20 cellular contexts compared by ENCODE assay signal in genomic region chr14:39109893-39110715, GRCh38. TPM values are rescaled to one million over a fixed set of nuclear protein-coding genes. Genes with fewer than 3 reads are reported as not detected.
DNase-seq lines count a peak whose midpoint lies in the region; ATAC-seq and TF ChIP-seq lines count a peak whose summit lies in the region.
"Had no signal": no experiment of that assay in that cellular context is flagged by ENCODE, and none has a peak within 500 bp of the region (broad histone marks: within the 10 kb centered on the region; RNA-seq: fewer than 3 reads in every experiment).

No MANE protein-coding gene starts in this region.

- POLR2A ChIA-PET in Caco-2 (lab: Charles Lee) = no interaction called here

- BruUV-seq in Caco-2 (replicated peaks; lab: Mats Ljungman, UMichigan) = no TSS peak

- peaks cover 6% of the 10 kb centered on the region for H3K4me1 Mint-ChIP-seq in Caco-2 (ENCODE audit: low read depth, unreplicated experiment)

- H3K36me3 ChIP-seq in SJSA1 (no peaks in the 10 kb centered on the region), mucosa of stomach (ENCODE audit: control insufficient read depth, insufficient read depth, low read length) (no peaks in the 10 kb centered on the region), Caco-2 (ENCODE audit: control insufficient read depth, insufficient read depth, low read length) (no peaks in the 10 kb centered on the region)

- peak; percentile 74 for DNase-seq in GM12865 (ENCODE audit: low read depth)
- DNase-seq in SJSA1 (ENCODE audit: low read depth in 1 of 2, low spot score in 2 of 2) = no peak
- no peak for DNase-seq in HuH-7.5 (ENCODE audit: low spot score)
- DNase-seq in NAMALWA (ENCODE audit: low spot score) = no peak
- DNase-seq in Caco-2 = no peak
- DNase-seq: activated CD4-positive, alpha-beta T cell treated with anti-CD3 and anti-CD28 coated beads for 48 hours; activated naive CD4-positive, alpha-beta T cell treated with anti-CD3 and anti-CD28 coated beads, Interleukin-2, amount 50 U/mL, for 16 hours; activated T-cell treated with anti-CD3 and anti-CD28 coated beads for 4 hours; effector CD4-positive, alpha-beta T cell; Kasumi-1; left ventricle myocardium superior; natural killer cell; NCI-H1694; stimulated activated CD4-positive, alpha-beta T cell treated with anti-CD3 and anti-CD28 coated beads, Interleukin-2, amount 100 ng/mL, for 24 hours; stimulated activated CD8-positive, alpha-beta memory T cell treated with anti-CD3 and anti-CD28 coated beads, Interleukin-4, amount 100 ng/mL, for 48 hours; T-helper 9 cell had no signal

- CTCF ChIA-PET in Caco-2 (lab: Charles Lee) = no interaction called here

- no peak overlapping the region for H3K4me3 Mint-ChIP-seq in Caco-2 (ENCODE audit: unreplicated experiment)
- H3K4me3 Mint-ChIP-seq: natural killer cell had no signal

- peak overlapping the region; percentile 45 for H3K9ac ChIP-seq in mucosa of stomach (ENCODE audit: low read length)

- intact Hi-C loops in Caco-2 (cut with micrococcal nuclease; ENCODE audit: unreplicated experiment) = no loop called here

- H3K27me3 Mint-ChIP-seq in Caco-2 (ENCODE audit: insufficient read depth, unreplicated experiment) = no peaks in the 10 kb centered on the region

- ATAC-seq in HG03095 (IDR thresholded peaks at IDR 0.05; ENCODE audit: unreplicated experiment) = peak; percentile 33
- no peak for ATAC-seq in GM21447 (IDR thresholded peaks at IDR 0.05; ENCODE audit: unreplicated experiment)
- ATAC-seq: HCT116, left ventricle myocardium superior, natural killer cell had no signal

- H3K36me3 Mint-ChIP-seq in Caco-2 (ENCODE audit: insufficient read depth, unreplicated experiment) = no peaks in the 10 kb centered on the region
- H3K36me3 Mint-ChIP-seq: natural killer cell had no signal

- TF ChIP-seq CTCF in GM12865 (IDR thresholded peaks at IDR 0.05; ENCODE audit: insufficient read depth, low read depth, low read length, missing control alignments) (no peak), Caco-2 (IDR thresholded peaks at IDR 0.05; ENCODE audit: insufficient read depth in 1 of 2, low read depth in 1 of 2, low read length in 1 of 2, severe bottlenecking in 1 of 2, unreplicated experiment in 1 of 2) (no peak)

- no peaks in the 10 kb centered on the region for H3K9me3 ChIP-seq in SJSA1 (replicated peaks)
- H3K9me3 ChIP-seq in mucosa of stomach (ENCODE audit: control insufficient read depth, low read length) = no peaks in the 10 kb centered on the region
- no peaks in the 10 kb centered on the region for H3K9me3 ChIP-seq in Caco-2

- H3K27me3 ChIP-seq in SJSA1 (replicated peaks) = no peaks in the 10 kb centered on the region
- H3K27me3 ChIP-seq in mucosa of stomach (ENCODE audit: control insufficient read depth, insufficient read depth, low read length) = no peaks in the 10 kb centered on the region
- no peaks in the 10 kb centered on the region for H3K27me3 ChIP-seq in Caco-2 (replicated peaks; ENCODE audit: control insufficient read depth, insufficient read depth, low read length)

- H3K4me1 ChIP-seq in SJSA1 (replicated peaks) = peaks cover 10% of the 10 kb centered on the region
- peaks cover 10% of the 10 kb centered on the region for H3K4me1 ChIP-seq in mucosa of stomach (ENCODE audit: control insufficient read depth, insufficient read depth, low read length)
- H3K4me1 ChIP-seq in Caco-2 = no peaks in the 10 kb centered on the region

- H3K27ac Mint-ChIP-seq in Caco-2 (ENCODE audit: unreplicated experiment) = no peak overlapping the region
- H3K27ac Mint-ChIP-seq: natural killer cell had no signal

- H3K9me3 Mint-ChIP-seq in Caco-2 (ENCODE audit: unreplicated experiment) = no peaks in the 10 kb centered on the region
- H3K9me3 Mint-ChIP-seq: natural killer cell had no signal

- H3K4me3 ChIP-seq in GM12865 (ENCODE audit: low read depth, low read length) = peak overlapping the region; percentile 59
- H3K4me3 ChIP-seq in SJSA1 = peak overlapping the region; percentile 9; the same call in 1 of the 2 replicates
- no peak overlapping the region for H3K4me3 ChIP-seq in mucosa of stomach (ENCODE audit: low read length)
- no peak overlapping the region for H3K4me3 ChIP-seq in Caco-2 (ENCODE audit: low read depth, low read length)

- no peak overlapping the region for H3K27ac ChIP-seq in SJSA1

RNA-seq across cellular contexts. Expression of gene GEMIN2, which starts 4.0 kb away (rescaled TPM):
- total RNA-seq in SJSA1 (2014; rRNA removed; shearing (Covaris generic)) = 45.6 and 57.5 TPM in 2 replicates
- 26.3 and 31.4 TPM in 2 replicates for total RNA-seq in Caco-2 (2022)

RNA-seq across cellular contexts. Expression of gene SEC23A, which starts 7.1 kb away (rescaled TPM):
- total RNA-seq in SJSA1 (2014; rRNA removed; shearing (Covaris generic)) = 149 and 205 TPM in 2 replicates
- total RNA-seq in Caco-2 (2022) = 90.2 and 108 TPM in 2 replicates

Comparison
In these comparisons a context has a peak if more than half of its experiments do, and no peak if none do; other contexts are left out.
1. H3K4me3 ChIP-seq: peak in GM12865 (single experiment) and SJSA1 (single experiment); none in mucosa of stomach (single experiment) and Caco-2 (single experiment).